In genomic region chr13:76292031-76292430, GRCh38 we compare ENCODE assay signal across 18 cellular contexts.
DNase-seq lines count a peak whose midpoint lies in the region; ATAC-seq and TF ChIP-seq lines count a peak whose summit lies in the region.
"Had no signal": no experiment of that assay in that cellular context is flagged by ENCODE, and none has a peak within 500 bp of the region (broad histone marks: within the 10 kb centered on the region; RNA-seq: fewer than 3 reads in every experiment).

No MANE protein-coding gene starts in this region.

- H3K79me2 ChIP-seq in mammary epithelial cell (ENCODE audit: insufficient read depth, low read length) = no peaks in the 10 kb centered on the region
- no peaks in the 10 kb centered on the region for H3K79me2 ChIP-seq in smooth muscle cell (ENCODE audit: low read depth)

- in situ Hi-C loops in mammary epithelial cell (cut with MboI; ENCODE audit: low sequenced_read_pairs in 2 of 2) = no loop called here

- no peaks in the 10 kb centered on the region for H3K79me1 ChIP-seq in mesenchymal stem cell (replicated peaks; ENCODE audit: low read length, poor library complexity, severe bottlenecking)

- CTCF ChIA-PET in MCF 10A (lab: Yijun Ruan, JAX) (no interaction called here), mammary epithelial cell (lab: Charles Lee; ENCODE audit: low non-redundant PET) (no interaction called here)

- no peak overlapping the region for H3K4me3 Mint-ChIP-seq in MCF 10A (ENCODE audit: unreplicated experiment)
- H3K4me3 Mint-ChIP-seq in stimulated activated naive CD8-positive, alpha-beta T cell treated with anti-CD3 and anti-CD28 coated beads, Interleukin-15, amount 100 ng/mL, for 72 hours = no peak overlapping the region
- H3K4me3 Mint-ChIP-seq: CD14-positive monocyte; CD4-positive, alpha-beta T cell; CD8-positive, alpha-beta memory T cell had no signal

- H3K36me3 ChIP-seq in mammary epithelial cell (ENCODE audit: insufficient read depth, low read length) (no peaks in the 10 kb centered on the region), mesenchymal stem cell (ENCODE audit: control insufficient read depth in 1 of 2, insufficient read depth in 2 of 2, low read depth in 1 of 2, low read length in 2 of 2) (no peaks in the 10 kb centered on the region), smooth muscle cell (ENCODE audit: low read depth) (no peaks in the 10 kb centered on the region), mucosa of descending colon (ENCODE audit: low read depth) (no peaks in the 10 kb centered on the region)
- H3K36me3 ChIP-seq: BE2C; BLaER1 treated with 17β-estradiol and CSF1 and Interleukin-3, amounts not matched to agents 10 nM and 100 nM had no signal

- H3K18ac ChIP-seq in mesenchymal stem cell (ENCODE audit: low read depth in 1 of 2, low read length in 2 of 2) = no peak overlapping the region

- no peak overlapping the region for H2BK15ac ChIP-seq in mesenchymal stem cell (ENCODE audit: low read depth, poor library complexity, severe bottlenecking)

- H3K4me2 ChIP-seq in mammary epithelial cell (ENCODE audit: insufficient read depth, low read depth, low read length) (no peak overlapping the region), mesenchymal stem cell (ENCODE audit: low read length, poor library complexity, severe bottlenecking) (no peak overlapping the region), smooth muscle cell (no peak overlapping the region)
- H3K4me2 ChIP-seq: BLaER1 treated with 17β-estradiol and CSF1 and Interleukin-3, amounts not matched to agents 10 nM and 100 nM had no signal

- H4K91ac ChIP-seq in mesenchymal stem cell (ENCODE audit: low read length) = no peak overlapping the region

- H3K27me3 ChIP-seq in mammary epithelial cell (ENCODE audit: insufficient read depth, low read length) = no peaks in the 10 kb centered on the region
- H3K27me3 ChIP-seq in mesenchymal stem cell (ENCODE audit: control insufficient read depth in 1 of 2, insufficient read depth in 1 of 2, low read length in 2 of 2) = no peaks in the 10 kb centered on the region
- no peaks in the 10 kb centered on the region for H3K27me3 ChIP-seq in smooth muscle cell (ENCODE audit: low read depth)
- H3K27me3 ChIP-seq: BE2C; BLaER1 treated with 17β-estradiol and CSF1 and Interleukin-3, amounts not matched to agents 10 nM and 100 nM had no signal

- H3K9ac ChIP-seq in mammary epithelial cell (ENCODE audit: insufficient read depth, low read length) = no peak overlapping the region
- peak overlapping the region; percentile 86 for H3K9ac ChIP-seq in mesenchymal stem cell (ENCODE audit: low read length)
- H3K9ac ChIP-seq in smooth muscle cell (ENCODE audit: low read depth) = no peak overlapping the region
- H3K9ac ChIP-seq: BLaER1 treated with 17β-estradiol and CSF1 and Interleukin-3, amounts not matched to agents 10 nM and 100 nM; GM23248 had no signal

- no peak for DNase-seq in MCF 10A (ENCODE audit: unreplicated experiment)
- DNase-seq in mammary epithelial cell = no peak
- no peak for DNase-seq in mesenchymal stem cell
- DNase-seq in smooth muscle cell (lab: John Stamatoyannopoulos, UW; ENCODE audit: unreplicated experiment) = no peak
- no peak for DNase-seq in mucosa of descending colon
- DNase-seq in stimulated activated naive CD8-positive, alpha-beta T cell treated with anti-CD3 and anti-CD28 coated beads, Interleukin-15, amount 100 ng/mL, for 72 hours = no peak
- DNase-seq: ACHN; AML-193; BE2C; CD4-positive, alpha-beta T cell; CD8-positive, alpha-beta memory T cell; DND-41; H7; HCEC 1CT had no signal

- H3K27me3 Mint-ChIP-seq in MCF 10A (ENCODE audit: insufficient read depth, unreplicated experiment) = no peaks in the 10 kb centered on the region
- no peaks in the 10 kb centered on the region for H3K27me3 Mint-ChIP-seq in stimulated activated naive CD8-positive, alpha-beta T cell treated with anti-CD3 and anti-CD28 coated beads, Interleukin-15, amount 100 ng/mL, for 72 hours
- H3K27me3 Mint-ChIP-seq: CD4-positive, alpha-beta T cell; CD8-positive, alpha-beta memory T cell had no signal

- peaks cover 14% of the 10 kb centered on the region for H3K4me1 Mint-ChIP-seq in MCF 10A (ENCODE audit: insufficient read depth, unreplicated experiment)
- no peaks in the 10 kb centered on the region for H3K4me1 Mint-ChIP-seq in stimulated activated naive CD8-positive, alpha-beta T cell treated with anti-CD3 and anti-CD28 coated beads, Interleukin-15, amount 100 ng/mL, for 72 hours
- H3K4me1 Mint-ChIP-seq: CD14-positive monocyte; CD8-positive, alpha-beta memory T cell had no signal

- H3K4me3 ChIP-seq in mammary epithelial cell (replicated peaks in 1 of 3; ENCODE audit: insufficient read depth in 1 of 3, low read depth in 2 of 3, low read length in 3 of 3) (no peak overlapping the region), mesenchymal stem cell (ENCODE audit: insufficient read depth in 1 of 2, low read depth in 1 of 2, low read length in 2 of 2) (no peak overlapping the region), smooth muscle cell (no peak overlapping the region), mucosa of descending colon (no peak overlapping the region)
- H3K4me3 ChIP-seq: BLaER1 treated with 17β-estradiol and CSF1 and Interleukin-3, amounts not matched to agents 10 nM and 100 nM; GM23248 had no signal

- 82% methylated on average over 3 of the region's 3 CpGs for WGBS in mammary epithelial cell (ENCODE audit: low coverage, missing lambda C conversion rate)
- WGBS in mesenchymal stem cell = 97% methylated on average over 3 of the region's 3 CpGs
- 84% methylated on average over 3 of the region's 3 CpGs for WGBS in smooth muscle cell (ENCODE audit: low lambda C conversion rate)

- H2AFZ ChIP-seq in mammary epithelial cell (ENCODE audit: low read depth, low read length) (no peak overlapping the region), mesenchymal stem cell (ENCODE audit: low read depth, low read length) (no peak overlapping the region), smooth muscle cell (ENCODE audit: low read depth) (peak overlapping the region; percentile 76)
- H2AFZ ChIP-seq: GM23248 had no signal

- H2BK120ac ChIP-seq in mesenchymal stem cell (ENCODE audit: low read depth, low read length) = no peak overlapping the region

- BruUV-seq in MCF 10A (replicated peaks; lab: Mats Ljungman, UMichigan) (no TSS peak), mammary epithelial cell (replicated peaks; lab: Mats Ljungman, UMichigan) (no TSS peak)

- H3F3A ChIP-seq in smooth muscle cell (ENCODE audit: low read depth) = no peaks in the 10 kb centered on the region

- TF ChIP-seq CTCF in MCF 10A (IDR thresholded peaks at IDR 0.05; ENCODE audit: unreplicated experiment) (no peak), mammary epithelial cell (conservative IDR thresholded peaks at IDR 0.05 in 1 of 2, IDR thresholded peaks at IDR 0.05 in 1 of 2; ENCODE audit: extremely low read depth in 1 of 2, insufficient read depth in 1 of 2, low read depth in 1 of 2, low read length in 2 of 2) (no peak), smooth muscle cell (IDR thresholded peaks at IDR 0.05; ENCODE audit: borderline replicate concordance, insufficient read depth, poor library complexity, severe bottlenecking) (no peak), mucosa of descending colon (IDR thresholded peaks at IDR 0.05) (no peak)

- no peak for ATAC-seq in mucosa of descending colon
- no peak for ATAC-seq in stimulated activated naive CD8-positive, alpha-beta T cell treated with anti-CD3 and anti-CD28 coated beads, Interleukin-15, amount 100 ng/mL, for 72 hours

- H4K20me1 ChIP-seq in mammary epithelial cell (ENCODE audit: insufficient read depth, low read length) (no peaks in the 10 kb centered on the region), smooth muscle cell (ENCODE audit: low read depth) (no peaks in the 10 kb centered on the region)
- H4K20me1 ChIP-seq: BLaER1 treated with 17β-estradiol and CSF1 and Interleukin-3, amounts not matched to agents 10 nM and 100 nM had no signal

- dilution Hi-C loops in mammary epithelial cell (cut with HindIII; ENCODE audit: low sequenced_read_pairs) = no loop called here

- no peak overlapping the region for H4K8ac ChIP-seq in mesenchymal stem cell (ENCODE audit: low read length)

- H3K4me1 ChIP-seq in mammary epithelial cell (ENCODE audit: insufficient read depth, low read length) (no peaks in the 10 kb centered on the region), mesenchymal stem cell (ENCODE audit: control insufficient read depth, insufficient read depth, low read depth, low read length) (no peaks in the 10 kb centered on the region), smooth muscle cell (ENCODE audit: low read depth) (peaks cover 8% of the 10 kb centered on the region), mucosa of descending colon (ENCODE audit: low read depth) (no peaks in the 10 kb centered on the region)
- H3K4me1 ChIP-seq: BE2C; BLaER1 treated with 17β-estradiol and CSF1 and Interleukin-3, amounts not matched to agents 10 nM and 100 nM had no signal

- peak overlapping the region; percentile 3 for H3K27ac Mint-ChIP-seq in MCF 10A (ENCODE audit: low read depth, unreplicated experiment)
- no peak overlapping the region for H3K27ac Mint-ChIP-seq in stimulated activated naive CD8-positive, alpha-beta T cell treated with anti-CD3 and anti-CD28 coated beads, Interleukin-15, amount 100 ng/mL, for 72 hours
- H3K27ac Mint-ChIP-seq: CD14-positive monocyte; CD4-positive, alpha-beta T cell; CD8-positive, alpha-beta memory T cell had no signal

- H3K9me3 ChIP-seq in mammary epithelial cell (replicated peaks; ENCODE audit: insufficient read depth, low read length) = no peaks in the 10 kb centered on the region
- H3K9me3 ChIP-seq in mesenchymal stem cell (ENCODE audit: control insufficient read depth, low read length) = no peaks in the 10 kb centered on the region
- no peaks in the 10 kb centered on the region for H3K9me3 ChIP-seq in smooth muscle cell (replicated peaks; ENCODE audit: low read depth)
- H3K9me3 ChIP-seq in mucosa of descending colon = no peaks in the 10 kb centered on the region
- H3K9me3 ChIP-seq: BE2C had no signal

- H3K4ac ChIP-seq in mesenchymal stem cell (ENCODE audit: low read depth in 1 of 2, low read length in 2 of 2) = no peak overlapping the region

- no peak overlapping the region for H2BK5ac ChIP-seq in mesenchymal stem cell (ENCODE audit: low read depth, low read length, poor library complexity, severe bottlenecking)

- H3K36me3 Mint-ChIP-seq in MCF 10A (ENCODE audit: insufficient read depth, unreplicated experiment) = no peaks in the 10 kb centered on the region
- H3K36me3 Mint-ChIP-seq: CD14-positive monocyte; CD8-positive, alpha-beta memory T cell had no signal

- POLR2A ChIA-PET in MCF 10A (lab: Yijun Ruan, JAX) = no interaction called here

- H3K14ac ChIP-seq in mesenchymal stem cell (ENCODE audit: low read length in 2 of 2) = no peak overlapping the region

- H2BK12ac ChIP-seq in mesenchymal stem cell (ENCODE audit: low read length in 2 of 2) = no peak overlapping the region

- peak overlapping the region; percentile 39 for H2AK5ac ChIP-seq in mesenchymal stem cell (ENCODE audit: low read length, severe bottlenecking)

- H3K27ac ChIP-seq in mammary epithelial cell (ENCODE audit: insufficient read depth, low read depth, low read length) (no peak overlapping the region), mesenchymal stem cell (ENCODE audit: low read length, poor library complexity, severe bottlenecking) (no peak overlapping the region), smooth muscle cell (ENCODE audit: low read depth) (no peak overlapping the region)
- H3K27ac ChIP-seq: 22Rv1; BLaER1 treated with 17β-estradiol and CSF1 and Interleukin-3, amounts not matched to agents 10 nM and 100 nM; GM23248 had no signal

- H3K23ac ChIP-seq in mesenchymal stem cell (ENCODE audit: low read length in 2 of 2) = no peak overlapping the region

- peaks cover 7% of the 10 kb centered on the region for H3K9me3 Mint-ChIP-seq in MCF 10A (ENCODE audit: unreplicated experiment)
- H3K9me3 Mint-ChIP-seq in stimulated activated naive CD8-positive, alpha-beta T cell treated with anti-CD3 and anti-CD28 coated beads, Interleukin-15, amount 100 ng/mL, for 72 hours = no peaks in the 10 kb centered on the region
- H3K9me3 Mint-ChIP-seq: CD4-positive, alpha-beta T cell had no signal

- intact Hi-C loops in MCF 10A (cut with micrococcal nuclease) = loop anchor here (2.0 to 10.0 kb wide), 3 partner anchors 93 to 415 kb away; no protein-coding TSS in a partner anchor
- intact Hi-C loops in mammary epithelial cell (cut with micrococcal nuclease) = no loop called here
- intact Hi-C loops in mucosa of descending colon (cut with DNase I, micrococcal nuclease) = no loop called here
